1 cellular context compared by ENCODE assay signal in the genomic region with DNA sequence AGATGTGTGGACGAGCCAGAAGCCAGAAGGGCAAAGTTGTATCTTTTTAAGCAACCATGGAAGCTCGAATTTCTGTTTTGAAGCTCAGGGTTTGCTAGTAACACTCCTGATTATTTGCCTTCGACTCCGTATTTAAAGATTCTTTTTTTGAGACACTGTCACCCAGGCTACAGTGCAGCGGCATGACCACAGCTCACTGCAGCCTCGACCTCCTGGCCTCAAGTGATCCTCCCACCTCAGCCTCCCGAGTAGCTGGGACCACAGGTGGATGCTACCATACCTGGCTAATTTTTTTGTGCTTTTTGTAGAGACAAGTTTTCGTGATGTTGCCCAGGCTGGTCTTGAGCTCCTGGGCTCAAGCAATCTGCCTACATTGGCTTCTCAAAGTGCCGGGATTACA.
A peak's percentile ranks its signal among the peaks of the same experiment; 100 is the strongest.
TF ChIP-seq lines count a peak whose summit lies in the region.

No MANE protein-coding gene starts in this region.

TF ChIP-seq in HepG2, 621 proteins besides CTCF, POLR2A, EP300 and RAD21:
- peak; percentile 86 for TF ChIP-seq ZNF770 (CRISPR knock-in tag; IDR thresholded peaks at IDR 0.05)
- no peak for TF ChIP-seq TEAD2 (CRISPR knock-in tag; IDR thresholded peaks at IDR 0.05)
